10 cellular contexts compared by ENCODE assay signal in the genomic region with DNA sequence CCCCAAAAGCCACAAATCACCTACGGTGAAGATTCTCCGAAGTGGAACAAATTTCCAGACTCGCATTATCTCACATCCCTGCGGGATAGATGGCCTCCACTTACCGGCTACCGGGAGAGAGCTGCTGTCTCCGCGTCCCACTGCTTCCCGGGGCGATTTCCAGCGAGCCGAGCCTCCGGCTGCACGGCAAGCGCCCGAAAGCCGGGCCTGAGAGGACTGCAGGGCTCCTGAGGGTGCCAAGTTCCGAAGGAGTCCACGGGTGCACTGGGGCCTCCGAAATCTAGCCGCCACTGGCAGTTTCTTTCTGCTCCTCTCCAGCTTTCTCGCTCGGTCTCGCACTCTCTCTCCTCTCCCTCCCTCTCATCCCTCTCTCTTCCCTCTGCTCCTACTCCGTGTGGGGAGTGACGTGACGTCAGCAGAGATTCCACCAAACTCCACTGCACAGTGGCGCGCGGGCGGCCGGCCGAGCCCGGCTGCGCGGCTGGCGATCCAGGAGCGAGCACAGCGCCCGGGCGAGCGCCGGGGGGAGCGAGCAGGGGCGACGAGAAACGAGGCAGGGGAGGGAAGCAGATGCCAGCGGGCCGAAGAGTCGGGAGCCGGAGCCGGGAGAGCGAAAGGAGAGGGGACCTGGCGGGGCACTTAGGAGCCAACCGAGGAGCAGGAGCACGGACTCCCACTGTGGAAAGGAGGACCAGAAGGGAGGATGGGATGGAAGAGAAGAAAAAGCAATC. TPM values are rescaled to one million over a fixed set of nuclear protein-coding genes. Genes with fewer than 3 reads are reported as not detected.
DNase-seq lines count a peak whose midpoint lies in the region; ATAC-seq, FAIRE-seq and TF ChIP-seq lines count a peak whose summit lies in the region.
"Had no signal": no experiment of that assay in that cellular context is flagged by ENCODE, and none has a peak within 500 bp of the region (broad histone marks: within the 10 kb centered on the region; RNA-seq: fewer than 3 reads in every experiment).

No MANE protein-coding gene starts in this region.

- TF ChIP-seq CTCF in fibroblast of villous mesenchyme (IDR thresholded peaks at IDR 0.05; ENCODE audit: insufficient read depth, low read depth, low read length) = no peak
- no peak for TF ChIP-seq CTCF in pancreas (IDR thresholded peaks at IDR 0.05)

- peak; percentile 55 for DNase-seq in Daoy (ENCODE audit: low read depth)
- peak; percentile 68 to 85 for DNase-seq in NCI-H526 (lab: John Stamatoyannopoulos, UW)
- DNase-seq in fibroblast of villous mesenchyme (ENCODE audit: low read depth) = peak; percentile 90
- no peak for DNase-seq in pancreas
- DNase-seq in head of caudate nucleus = no peak
- DNase-seq in erythroblast (lab: John Stamatoyannopoulos, UW) = no peak
- DNase-seq: activated naive CD8-positive, alpha-beta T cell treated with anti-CD3 and anti-CD28 coated beads for 36 hours; MV-4-11 had no signal

- no peak for FAIRE-seq in pancreas (lab: Jason Lieb, UNC)

- H3K4me3 ChIP-seq in fibroblast of villous mesenchyme (ENCODE audit: low read depth, low read length) = peak overlapping the region; percentile 78
- H3K4me3 ChIP-seq in pancreas = peak overlapping the region in 1 of 4 donors; percentile 20

- intact Hi-C loops in pancreas (cut with DNase I) = loop anchor here in 1 of 3 donors (10.0 kb wide), 2 partner anchors 648 to 988 kb away; no protein-coding TSS in a partner anchor
- intact Hi-C loops in head of caudate nucleus (cut with DNase I) = no loop called here

- 2 to 3% methylated on average over 53 to 56 of the region's 56 CpGs for WGBS in pancreas, 2 donors

- no peak for TF ChIP-seq POLR2A in erythroblast (IDR thresholded peaks at IDR 0.05; ENCODE audit: low read length)

- no peak overlapping the region for H3K27ac ChIP-seq in pancreas

- peaks cover 0 to 90% (median 42%) of the 10 kb centered on the region in 4 donors for H3K27me3 ChIP-seq in pancreas

- no peaks in the 10 kb centered on the region for H3K36me3 ChIP-seq in pancreas

- peaks cover 0 to 5% (median 4%) of the 10 kb centered on the region in 3 donors for H3K4me1 ChIP-seq in pancreas

- H3K9me3 ChIP-seq in pancreas = no peaks in the 10 kb centered on the region

- ATAC-seq in pancreas = peak in 3 of 4 donors; percentile 33 to 50 (median 45)
- ATAC-seq in HG02798 (IDR thresholded peaks at IDR 0.05; ENCODE audit: poor library complexity, unreplicated experiment) = no peak
- ATAC-seq in HG02885 (IDR thresholded peaks at IDR 0.05; ENCODE audit: poor library complexity, unreplicated experiment) = no peak

RNA-seq across cellular contexts. Expression of gene PITX2, which starts 14.0 kb away (rescaled TPM):
- total RNA-seq in Daoy (2014; rRNA removed; shearing (Covaris generic)) = 1.3 and 2.7 TPM in 2 replicates
- 7.8 and 25.4 TPM in 2 replicates for total RNA-seq in fibroblast of villous mesenchyme
- under 1 TPM in 1 of 6 donors, not detected in 5; 0.16 TPM for total RNA-seq in pancreas
- polyA plus RNA-seq in pancreas = under 1 TPM in 1 of 2 donors, not detected in 1; 0.09 TPM
- total RNA-seq: activated naive CD8-positive, alpha-beta T cell treated with anti-CD3 and anti-CD28 coated beads for 36 hours had no signal

Comparison
In these comparisons a context has a peak if more than half of its experiments do, and no peak if none do; other contexts are left out.
1. DNase-seq: peak in Daoy (single experiment), NCI-H526 (2 of 2) and fibroblast of villous mesenchyme (single experiment); none in pancreas (0 of 6), head of caudate nucleus (0 of 42) and erythroblast (0 of 2).
2. ATAC-seq: peak in pancreas (3 of 4); none in HG02798 (single experiment) and HG02885 (single experiment).